32 cellular contexts compared by ENCODE assay signal in genomic region chr3:83849331-83849730, GRCh38.
"Had no signal": no experiment of that assay in that cellular context is flagged by ENCODE, and none has a peak within 500 bp of the region (broad histone marks: within the 10 kb centered on the region; RNA-seq: fewer than 3 reads in every experiment).

No MANE protein-coding gene starts in this region.

- H3K27ac Mint-ChIP-seq: activated CD8-positive, alpha-beta T cell treated with anti-CD3 and anti-CD28 coated beads for 36 hours; activated naive CD4-positive, alpha-beta T cell treated with anti-CD3 and anti-CD28 coated beads, Interleukin-2, amount 50 U/mL, for 24 hours; activated naive CD8-positive, alpha-beta T cell treated with anti-CD3 and anti-CD28 coated beads, Interleukin-2, amount 50 U/mL, for 24 hours; activated T-helper 2 cell treated with anti-CD3 and anti-CD28 coated beads, Interferon-gamma antibody, Interleukin-2, Interleukin-4, amounts not matched to agents 10 μg/mL and 5 μg/mL and 100 μg/mL, durations not matched to agents 14 hours and 24 hours and 36 hours; brain; mesothelial cell of epicardium; naive B cell; nephron progenitor cell; stimulated activated memory B cell treated with anti-CD40 and anti-IgM and Interleukin-4, amounts not matched to agents 10 μg/mL and 1 μg/mL and 100 μg/mL, for 72 hours; stimulated activated naive CD8-positive, alpha-beta T cell treated with anti-CD3 and anti-CD28 coated beads, Interleukin-15, amount 100 ng/mL, for 72 hours; T-helper 1 cell treated with Interleukin-12 subunit alpha and Interleukin-12 subunit beta and Interleukin-4 antibody, amounts not matched to agents 30 μg/mL and 1 μg/mL, for 36 hours had no signal

- H3K4me3 Mint-ChIP-seq: activated CD8-positive, alpha-beta T cell treated with anti-CD3 and anti-CD28 coated beads for 36 hours; activated naive CD4-positive, alpha-beta T cell treated with anti-CD3 and anti-CD28 coated beads, Interleukin-2, amount 50 U/mL, for 24 hours; activated naive CD8-positive, alpha-beta T cell treated with anti-CD3 and anti-CD28 coated beads, Interleukin-2, amount 50 U/mL, for 24 hours; activated T-cell treated with anti-CD3 and anti-CD28 coated beads, Interleukin-2, amount 50 U/mL, for 4 hours; brain; mesothelial cell of epicardium; naive B cell; nephron progenitor cell; stimulated activated memory B cell treated with anti-CD40 and anti-IgM and Interleukin-4, amounts not matched to agents 10 μg/mL and 1 μg/mL and 100 μg/mL, for 72 hours; stimulated activated naive CD8-positive, alpha-beta T cell treated with anti-CD3 and anti-CD28 coated beads, Interleukin-15, amount 100 ng/mL, for 72 hours; T-helper 1 cell treated with Interleukin-12 subunit alpha and Interleukin-12 subunit beta and Interleukin-4 antibody, amounts not matched to agents 30 μg/mL and 1 μg/mL, for 36 hours had no signal

- H3K36me3 Mint-ChIP-seq: activated naive CD4-positive, alpha-beta T cell treated with anti-CD3 and anti-CD28 coated beads, Interleukin-2, amount 50 U/mL, for 24 hours; brain; mesothelial cell of epicardium; naive B cell; stimulated activated memory B cell treated with anti-CD40 and anti-IgM and Interleukin-4, amounts not matched to agents 10 μg/mL and 1 μg/mL and 100 μg/mL, for 72 hours had no signal

- H3K4me1 Mint-ChIP-seq: activated naive CD4-positive, alpha-beta T cell treated with anti-CD3 and anti-CD28 coated beads, Interleukin-2, amount 50 U/mL, for 24 hours; activated naive CD8-positive, alpha-beta T cell treated with anti-CD3 and anti-CD28 coated beads, Interleukin-2, amount 50 U/mL, for 24 hours; brain; mesothelial cell of epicardium; naive B cell; nephron progenitor cell; stimulated activated memory B cell treated with anti-CD40 and anti-IgM and Interleukin-4, amounts not matched to agents 10 μg/mL and 1 μg/mL and 100 μg/mL, for 72 hours; stimulated activated naive CD8-positive, alpha-beta T cell treated with anti-CD3 and anti-CD28 coated beads, Interleukin-15, amount 100 ng/mL, for 72 hours had no signal

- H3K36me3 ChIP-seq: pancreas, prostate gland, sigmoid colon, thyroid gland, upper lobe of left lung, vagina had no signal

- H3K27ac ChIP-seq: pancreas, prostate gland, sigmoid colon, thyroid gland, upper lobe of left lung, vagina had no signal

- ATAC-seq: activated CD8-positive, alpha-beta T cell treated with anti-CD3 and anti-CD28 coated beads for 36 hours; activated naive CD8-positive, alpha-beta T cell treated with anti-CD3 and anti-CD28 coated beads, Interleukin-2, amount 50 U/mL, for 24 hours; activated T-cell treated with anti-CD3 and anti-CD28 coated beads, Interleukin-2, amount 50 U/mL, for 4 hours; esophagus mucosa; left cardiac atrium; left ventricle myocardium superior; pancreas; stimulated activated memory B cell treated with anti-CD40 and anti-IgM and Interleukin-4, amounts not matched to agents 10 μg/mL and 1 μg/mL and 100 μg/mL, for 72 hours; stimulated activated naive CD8-positive, alpha-beta T cell treated with anti-CD3 and anti-CD28 coated beads, Interleukin-15, amount 100 ng/mL, for 72 hours had no signal

- H3K4me1 ChIP-seq: pancreas, prostate gland, sigmoid colon, thyroid gland, upper lobe of left lung, vagina had no signal

- H3K9me3 ChIP-seq: pancreas, prostate gland, sigmoid colon, thyroid gland, upper lobe of left lung, vagina had no signal

- H3K4me3 ChIP-seq: pancreas, prostate gland, sigmoid colon, smooth muscle cell, thyroid gland, upper lobe of left lung, vagina had no signal

- H3K27me3 Mint-ChIP-seq: activated CD8-positive, alpha-beta T cell treated with anti-CD3 and anti-CD28 coated beads for 36 hours; activated naive CD4-positive, alpha-beta T cell treated with anti-CD3 and anti-CD28 coated beads, Interleukin-2, amount 50 U/mL, for 24 hours; activated naive CD8-positive, alpha-beta T cell treated with anti-CD3 and anti-CD28 coated beads, Interleukin-2, amount 50 U/mL, for 24 hours; naive B cell; stimulated activated memory B cell treated with anti-CD40 and anti-IgM and Interleukin-4, amounts not matched to agents 10 μg/mL and 1 μg/mL and 100 μg/mL, for 72 hours; stimulated activated naive CD8-positive, alpha-beta T cell treated with anti-CD3 and anti-CD28 coated beads, Interleukin-15, amount 100 ng/mL, for 72 hours had no signal

- H3K4me2 ChIP-seq: smooth muscle cell had no signal

- DNase-seq: activated CD4-positive, alpha-beta T cell treated with anti-CD3 and anti-CD28 coated beads, Interleukin-2, amount 50 U/mL, for 1 hour; activated CD4-positive, CD25-positive, alpha-beta regulatory T cell treated with anti-CD3 and anti-CD28 coated beads, Interleukin-2, amount 50 U/mL, for 72 hours; activated CD8-positive, alpha-beta T cell treated with anti-CD3 and anti-CD28 coated beads for 36 hours; activated naive CD8-positive, alpha-beta T cell treated with anti-CD3 and anti-CD28 coated beads, Interleukin-2, amount 50 U/mL, for 24 hours; activated T-cell treated with anti-CD3 and anti-CD28 coated beads, Interleukin-2, amount 50 U/mL, for 4 hours; amygdala; left cardiac atrium; left ventricle myocardium superior; naive B cell; nephron progenitor cell; nucleus accumbens; pancreas; retina; sigmoid colon; stimulated activated CD4-positive, alpha-beta T cell treated with anti-CD3 and anti-CD28 coated beads, Interleukin-1b, Interleukin-23, amount 100 ng/mL, for 48 hours; stimulated activated CD4-positive, alpha-beta T cell treated with anti-CD3 and anti-CD28 coated beads, Interleukin-4, amount 100 ng/mL, for 4 hours; stimulated activated CD8-positive, alpha-beta memory T cell treated with anti-CD3 and anti-CD28 coated beads, Interleukin-4, amount 100 ng/mL, for 48 hours; stimulated activated naive CD8-positive, alpha-beta T cell treated with anti-CD3 and anti-CD28 coated beads, Interleukin-15, amount 100 ng/mL, for 72 hours; substantia nigra; T1000; thyroid gland; upper lobe of left lung had no signal

- H3K27me3 ChIP-seq: pancreas, sigmoid colon, thyroid gland, upper lobe of left lung, vagina had no signal

- H3K9me3 Mint-ChIP-seq: activated naive CD4-positive, alpha-beta T cell treated with anti-CD3 and anti-CD28 coated beads, Interleukin-2, amount 50 U/mL, for 24 hours; activated naive CD8-positive, alpha-beta T cell treated with anti-CD3 and anti-CD28 coated beads, Interleukin-2, amount 50 U/mL, for 24 hours; brain; mesothelial cell of epicardium; nephron progenitor cell; stimulated activated memory B cell treated with anti-CD40 and anti-IgM and Interleukin-4, amounts not matched to agents 10 μg/mL and 1 μg/mL and 100 μg/mL, for 72 hours; T-helper 1 cell treated with Interleukin-12 subunit alpha and Interleukin-12 subunit beta and Interleukin-4 antibody, amounts not matched to agents 30 μg/mL and 1 μg/mL, for 36 hours had no signal
